In genomic region chr22:24273031-24273430, GRCh38 we compare ENCODE assay signal across 9 cellular contexts. TPM values are rescaled to one million over a fixed set of nuclear protein-coding genes. Genes with fewer than 3 reads are reported as not detected.
DNase-seq lines count a peak whose midpoint lies in the region; ATAC-seq, FAIRE-seq and TF ChIP-seq lines count a peak whose summit lies in the region.
"Not testable (repeated sequence)": the region's sequence is repeated elsewhere in the genome, so short reads cannot be mapped to it uniquely, and the experiment has no call there.
"Had no signal": no experiment of that assay in that cellular context is flagged by ENCODE, and none has a peak within 500 bp of the region (broad histone marks: within the 10 kb centered on the region; RNA-seq: fewer than 3 reads in every experiment).

No MANE protein-coding gene starts in this region.

- peaks cover 34% of the 10 kb centered on the region for H3K4me1 ChIP-seq in DND-41 (ENCODE audit: insufficient read depth, low read length)
- H3K4me1 ChIP-seq in HepG2 (ENCODE audit: insufficient read depth, low read length): peaks cover 56% of the 10 kb centered on the region
- peaks cover 24% of the 10 kb centered on the region for H3K4me1 ChIP-seq in neural progenitor cell

- H3K27me3 ChIP-seq in DND-41 (ENCODE audit: insufficient read depth, low read length, poor library complexity); HepG2 (ENCODE audit: control insufficient read depth in 1 of 2, insufficient read depth in 2 of 2, low read length in 2 of 2); neural progenitor cell: not testable (repeated sequence)

- DNase-seq in DND-41; NB4 (ENCODE audit: low read depth); T-helper 2 cell treated with Interferon-gamma antibody and Interleukin-4, amounts not matched to agents 5 μg/mL and 100 μg/mL, for 36 hours (ENCODE audit: low spot score); activated T-cell treated with anti-CD3 and anti-CD28 coated beads, Interleukin-2, amount 50 U/mL, for 4 hours; activated naive CD8-positive, alpha-beta T cell treated with anti-CD3 and anti-CD28 coated beads, Interleukin-2, amount 50 U/mL, for 24 hours; HepG2 (ENCODE audit: low spot score); neural progenitor cell (ENCODE audit: low spot score): not testable (repeated sequence)

- H4K20me1 ChIP-seq in DND-41 (ENCODE audit: insufficient read depth, low read length); HepG2 (ENCODE audit: insufficient read depth, low read length): not testable (repeated sequence)
- H4K20me1 ChIP-seq in neural progenitor cell (ENCODE audit: low read depth): peaks cover 57% of the 10 kb centered on the region

- TF ChIP-seq EP300 in HepG2 (IDR thresholded peaks at IDR 0.05; ENCODE audit: low read depth in 2 of 2, low read length in 2 of 2); HepG2 (CRISPR knock-in tag; IDR thresholded peaks at IDR 0.05; ENCODE audit: borderline replicate concordance): not testable (repeated sequence)

- not testable (repeated sequence) for H3K9me3 ChIP-seq in DND-41 (ENCODE audit: insufficient read depth, low read length, severe bottlenecking); HepG2 (ENCODE audit: low read length); neural progenitor cell (ENCODE audit: low read depth)

- H3K27me3 Mint-ChIP-seq in T-helper 2 cell treated with Interferon-gamma antibody and Interleukin-4, amounts not matched to agents 5 μg/mL and 100 μg/mL, for 36 hours (ENCODE audit: low read depth); activated T-cell treated with anti-CD3 and anti-CD28 coated beads, Interleukin-2, amount 50 U/mL, for 4 hours (ENCODE audit: low read depth); activated naive CD8-positive, alpha-beta T cell treated with anti-CD3 and anti-CD28 coated beads, Interleukin-2, amount 50 U/mL, for 24 hours; neural progenitor cell (ENCODE audit: insufficient read depth, low read depth): not testable (repeated sequence)

- CTCF ChIA-PET in HepG2 (lab: Yijun Ruan, JAX; ENCODE audit: low intra/inter-chr PET ratio, low total read pairs): not testable (repeated sequence)

- WGBS in HepG2 (ENCODE audit: low lambda C conversion rate): 100% methylated on average over 2 of the region's 2 CpGs

- POLR2A ChIA-PET in HepG2 (lab: Yijun Ruan, JAX): not testable (repeated sequence)

- H3K4me3 Mint-ChIP-seq in T-helper 2 cell treated with Interferon-gamma antibody and Interleukin-4, amounts not matched to agents 5 μg/mL and 100 μg/mL, for 36 hours: peak overlapping the region; percentile 79
- H3K4me3 Mint-ChIP-seq in activated T-cell treated with anti-CD3 and anti-CD28 coated beads, Interleukin-2, amount 50 U/mL, for 4 hours: peak overlapping the region; percentile 87
- peak overlapping the region; percentile 87 for H3K4me3 Mint-ChIP-seq in activated naive CD8-positive, alpha-beta T cell treated with anti-CD3 and anti-CD28 coated beads, Interleukin-2, amount 50 U/mL, for 24 hours
- H3K4me3 Mint-ChIP-seq in neural progenitor cell: peak overlapping the region; percentile 33

- not testable (repeated sequence) for TF ChIP-seq RAD21 in HepG2 (CRISPR knock-in tag; IDR thresholded peaks at IDR 0.05)

- intact Hi-C loops in HepG2 (cut with micrococcal nuclease; ENCODE audit: unreplicated experiment): loop anchor here (10.0 kb wide), 1 partner anchor 232 kb away; no protein-coding TSS in a partner anchor

- H2AFZ ChIP-seq in DND-41 (ENCODE audit: low read depth, low read length); HepG2 (ENCODE audit: low read length); neural progenitor cell (replicated peaks): not testable (repeated sequence)

- not testable (repeated sequence) for BruUV-seq in HepG2 (replicated peaks; lab: Mats Ljungman, UMichigan)

- TF ChIP-seq POLR2A in NB4 (IDR thresholded peaks at IDR 0.05; ENCODE audit: extremely low read depth, insufficient read length); HepG2 (IDR thresholded peaks at IDR 0.05; ENCODE audit: insufficient read depth in 1 of 2, low read depth in 2 of 2, low read length in 2 of 2): not testable (repeated sequence)

- not testable (repeated sequence) for H3K27ac ChIP-seq in DND-41 (ENCODE audit: low read length); HepG2 (ENCODE audit: extremely low read length, insufficient read depth, low read length); neural progenitor cell

- peaks cover 35% of the 10 kb centered on the region for H3F3A ChIP-seq in neural progenitor cell (ENCODE audit: low read depth)

- peaks cover 65% of the 10 kb centered on the region for H3K79me2 ChIP-seq in DND-41 (ENCODE audit: insufficient read depth, low read length)
- peaks cover 56% of the 10 kb centered on the region for H3K79me2 ChIP-seq in HepG2 (ENCODE audit: insufficient read depth, low read length)
- peaks cover 64% of the 10 kb centered on the region for H3K79me2 ChIP-seq in neural progenitor cell (ENCODE audit: low read depth)

- H3K9ac ChIP-seq in DND-41 (ENCODE audit: low read depth, low read length); HepG2 (ENCODE audit: insufficient read depth, low read depth, low read length); neural progenitor cell: not testable (repeated sequence)

- not testable (repeated sequence) for TF ChIP-seq CTCF in DND-41 (IDR thresholded peaks at IDR 0.05; ENCODE audit: borderline replicate concordance, extremely low read depth, low read length, poor library complexity, severe bottlenecking); NB4 (IDR thresholded peaks at IDR 0.05; ENCODE audit: low read depth, low read length); HepG2 (CRISPR knock-in tag; IDR thresholded peaks at IDR 0.05); neural progenitor cell (IDR thresholded peaks at IDR 0.05)

- in situ Hi-C loops in HepG2 (cut with HindIII; ENCODE audit: extremely low pct_ligation_motif_present, low pct_unique_long_range_greater_than_20kb): not testable (repeated sequence)

- H3K27ac Mint-ChIP-seq in T-helper 2 cell treated with Interferon-gamma antibody and Interleukin-4, amounts not matched to agents 5 μg/mL and 100 μg/mL, for 36 hours; neural progenitor cell: not testable (repeated sequence)
- peak overlapping the region; percentile 88 for H3K27ac Mint-ChIP-seq in activated naive CD8-positive, alpha-beta T cell treated with anti-CD3 and anti-CD28 coated beads, Interleukin-2, amount 50 U/mL, for 24 hours

- ATAC-seq in DND-41 (ENCODE audit: insufficient read depth, low read depth); HepG2: not testable (repeated sequence)
- peak; percentile 44 to 48 for ATAC-seq in activated T-cell treated with anti-CD3 and anti-CD28 coated beads, Interleukin-2, amount 50 U/mL, for 4 hours
- peak; percentile 41 for ATAC-seq in activated naive CD8-positive, alpha-beta T cell treated with anti-CD3 and anti-CD28 coated beads, Interleukin-2, amount 50 U/mL, for 24 hours

- H3K4me3 ChIP-seq in DND-41 (ENCODE audit: low read depth in 1 of 2, low read length in 2 of 2); HepG2 (replicated peaks in 1 of 3; ENCODE audit: insufficient read depth in 1 of 3, low read depth in 2 of 3, low read length in 3 of 3): not testable (repeated sequence)
- H3K4me3 ChIP-seq in NB4 (ENCODE audit: low read depth, low read length) (peak overlapping the region; percentile 25), neural progenitor cell (peak overlapping the region; percentile 3)

- H3K36me3 Mint-ChIP-seq in T-helper 2 cell treated with Interferon-gamma antibody and Interleukin-4, amounts not matched to agents 5 μg/mL and 100 μg/mL, for 36 hours (ENCODE audit: low read depth): peaks cover 13% of the 10 kb centered on the region
- peaks cover 10% of the 10 kb centered on the region for H3K36me3 Mint-ChIP-seq in activated T-cell treated with anti-CD3 and anti-CD28 coated beads, Interleukin-2, amount 50 U/mL, for 4 hours (ENCODE audit: insufficient read depth)
- peaks cover 12% of the 10 kb centered on the region for H3K36me3 Mint-ChIP-seq in activated naive CD8-positive, alpha-beta T cell treated with anti-CD3 and anti-CD28 coated beads, Interleukin-2, amount 50 U/mL, for 24 hours (ENCODE audit: low read depth)
- H3K36me3 Mint-ChIP-seq in neural progenitor cell: not testable (repeated sequence)

- peaks cover 13% of the 10 kb centered on the region for H3K36me3 ChIP-seq in DND-41 (ENCODE audit: insufficient read depth, low read length)
- H3K36me3 ChIP-seq in HepG2 (replicated peaks in 1 of 2; ENCODE audit: control insufficient read depth in 1 of 2, insufficient read depth in 2 of 2, low read length in 2 of 2); neural progenitor cell: not testable (repeated sequence)

- H3K4me2 ChIP-seq in DND-41 (ENCODE audit: insufficient read depth, low read length): peak overlapping the region; percentile 41; the same call in 1 of the 2 replicates
- 0 out of 2 replicates have a peak overlapping the region, but pooled peaks have one; percentile 15 for H3K4me2 ChIP-seq in HepG2 (ENCODE audit: low read depth, low read length)
- H3K4me2 ChIP-seq in neural progenitor cell: peak overlapping the region; percentile 92

- peaks cover 16% of the 10 kb centered on the region for H3K4me1 Mint-ChIP-seq in T-helper 2 cell treated with Interferon-gamma antibody and Interleukin-4, amounts not matched to agents 5 μg/mL and 100 μg/mL, for 36 hours (ENCODE audit: low read depth)
- H3K4me1 Mint-ChIP-seq in activated T-cell treated with anti-CD3 and anti-CD28 coated beads, Interleukin-2, amount 50 U/mL, for 4 hours (ENCODE audit: low read depth): peaks cover 45% of the 10 kb centered on the region
- H3K4me1 Mint-ChIP-seq in activated naive CD8-positive, alpha-beta T cell treated with anti-CD3 and anti-CD28 coated beads, Interleukin-2, amount 50 U/mL, for 24 hours: peaks cover 43% of the 10 kb centered on the region
- peaks cover 41% of the 10 kb centered on the region for H3K4me1 Mint-ChIP-seq in neural progenitor cell

- H3K9me3 Mint-ChIP-seq in T-helper 2 cell treated with Interferon-gamma antibody and Interleukin-4, amounts not matched to agents 5 μg/mL and 100 μg/mL, for 36 hours; activated T-cell treated with anti-CD3 and anti-CD28 coated beads, Interleukin-2, amount 50 U/mL, for 4 hours; activated naive CD8-positive, alpha-beta T cell treated with anti-CD3 and anti-CD28 coated beads, Interleukin-2, amount 50 U/mL, for 24 hours; neural progenitor cell: not testable (repeated sequence)

- FAIRE-seq in HepG2 (lab: Jason Lieb, UNC): not testable (repeated sequence)

RNA-seq across cellular contexts. Expression of gene SPECC1L, which starts 2.4 kb away (rescaled TPM):
- 10 to 100 TPM; 31.4 to 33.6 (median 33.1) TPM for total RNA-seq in activated T-cell treated with anti-CD3 and anti-CD28 coated beads, Interleukin-2, amount 50 U/mL, for 4 hours
- 30.3 and 40.2 TPM in 2 replicates for total RNA-seq in HepG2 (2016; rRNA removed; fragmentation: Illumina TruSeq; extraction: Trizol)
- 12.7 and 19.1 TPM in 2 replicates for total RNA-seq in HepG2 (2016; cell fraction: cytosol; rRNA removed; fragmentation: Illumina TruSeq; extraction: Trizol; ENCODE audit: low read depth)
- 29.7 and 36.7 TPM in 2 replicates for total RNA-seq in HepG2 (2016; cell fraction: insoluble cytoplasmic fraction; rRNA removed; fragmentation: Illumina TruSeq; extraction: Trizol)
- 23.5 and 24.7 TPM in 2 replicates for total RNA-seq in HepG2 (2016; cell fraction: membrane; rRNA removed; fragmentation: Illumina TruSeq; extraction: Trizol)
- 33.2 and 38.0 TPM in 2 replicates for total RNA-seq in HepG2 (2016; cell fraction: nucleus; rRNA removed; fragmentation: Illumina TruSeq; extraction: Trizol)
- polyA plus RNA-seq in HepG2 (2011; rRNA removed): 14.1 and 16.9 TPM in 2 replicates
- 12.5 and 14.6 TPM in 2 replicates for polyA plus RNA-seq in HepG2 (2011; cell fraction: cytosol; rRNA removed)
- 19.0 TPM in 2 replicates for polyA plus RNA-seq in HepG2 (2011; cell fraction: nucleus; rRNA removed)
- 20.4 and 20.6 TPM in 2 replicates for polyA plus RNA-seq in HepG2 (2012)
- 1.7 and 1.8 TPM in 2 replicates for polyA plus RNA-seq in HepG2 (2016; cell fraction: cytosol; fragmentation: Illumina TruSeq; extraction: Trizol; ENCODE audit: low read depth)
- polyA plus RNA-seq in HepG2 (2016; cell fraction: insoluble cytoplasmic fraction; fragmentation: Illumina TruSeq; extraction: Trizol; ENCODE audit: low read depth): 19.1 and 20.8 TPM in 2 replicates
- 5.1 and 5.2 TPM in 2 replicates for polyA plus RNA-seq in HepG2 (2016; cell fraction: membrane; fragmentation: Illumina TruSeq; extraction: Trizol; ENCODE audit: low read depth)
- 22.8 and 26.2 TPM in 2 replicates for polyA plus RNA-seq in HepG2 (2016; cell fraction: nucleus; fragmentation: Illumina TruSeq; extraction: Trizol; ENCODE audit: insufficient read depth, low read depth)
- polyA minus RNA-seq in HepG2 (2011; rRNA and poly(A)+ RNA removed; ENCODE audit: low replicate concordance): 22.4 and 26.6 TPM in 2 replicates
- polyA minus RNA-seq in HepG2 (2011; cell fraction: cytosol; rRNA and poly(A)+ RNA removed): 16.9 and 23.3 TPM in 2 replicates
- 43.5 and 49.4 TPM in 2 replicates for polyA minus RNA-seq in HepG2 (2011; cell fraction: nucleus; rRNA and poly(A)+ RNA removed)
- total RNA-seq in neural progenitor cell (ENCODE audit: low replicate concordance): 35.8 and 48.9 TPM in 2 replicates

RNA-seq across cellular contexts. Expression of gene GGT5, which starts 28.1 kb away (rescaled TPM):
- total RNA-seq in activated T-cell treated with anti-CD3 and anti-CD28 coated beads, Interleukin-2, amount 50 U/mL, for 4 hours: under 1 TPM in 2 of 3 donors, not detected in 1; 0.11 to 0.19 TPM
- total RNA-seq in HepG2 (2016; rRNA removed; fragmentation: Illumina TruSeq; extraction: Trizol) (0.35 and 0.69 TPM in 2 replicates), neural progenitor cell (ENCODE audit: low replicate concordance) (not detected in 2 replicates)
- not detected in 2 replicates for total RNA-seq in HepG2 (2016; cell fraction: cytosol; rRNA removed; fragmentation: Illumina TruSeq; extraction: Trizol; ENCODE audit: low read depth)
- 0.15 and 0.56 TPM in 2 replicates for total RNA-seq in HepG2 (2016; cell fraction: insoluble cytoplasmic fraction; rRNA removed; fragmentation: Illumina TruSeq; extraction: Trizol)
- total RNA-seq in HepG2 (2016; cell fraction: membrane; rRNA removed; fragmentation: Illumina TruSeq; extraction: Trizol): 0.15 and 0.17 TPM in 2 replicates
- total RNA-seq in HepG2 (2016; cell fraction: nucleus; rRNA removed; fragmentation: Illumina TruSeq; extraction: Trizol): 0.34 and 0.96 TPM in 2 replicates
- 2.1 and 3.1 TPM in 2 replicates for polyA plus RNA-seq in HepG2 (2011; rRNA removed)
- polyA plus RNA-seq in HepG2 (2011; cell fraction: cytosol; rRNA removed): 2.3 and 3.5 TPM in 2 replicates
- polyA plus RNA-seq in HepG2 (2011; cell fraction: nucleus; rRNA removed): 13.6 and 29.0 TPM in 2 replicates
- polyA plus RNA-seq in HepG2 (2012): 0.55 and 1.0 TPM in 2 replicates
- 0.11 and 0.16 TPM in 2 replicates for polyA plus RNA-seq in HepG2 (2016; cell fraction: cytosol; fragmentation: Illumina TruSeq; extraction: Trizol; ENCODE audit: low read depth)
- polyA plus RNA-seq in HepG2 (2016; cell fraction: insoluble cytoplasmic fraction; fragmentation: Illumina TruSeq; extraction: Trizol; ENCODE audit: low read depth): 0.19 TPM in 1 of 2 replicates, not detected in the other
- polyA plus RNA-seq in HepG2 (2016; cell fraction: membrane; fragmentation: Illumina TruSeq; extraction: Trizol; ENCODE audit: low read depth): 0.35 TPM in 1 of 2 replicates, not detected in the other
- polyA plus RNA-seq in HepG2 (2016; cell fraction: nucleus; fragmentation: Illumina TruSeq; extraction: Trizol; ENCODE audit: insufficient read depth, low read depth): 2.3 and 3.8 TPM in 2 replicates
- 0.42 and 7.4 TPM in 2 replicates for polyA minus RNA-seq in HepG2 (2011; rRNA and poly(A)+ RNA removed; ENCODE audit: low replicate concordance)
- 1.7 and 1.8 TPM in 2 replicates for polyA minus RNA-seq in HepG2 (2011; cell fraction: cytosol; rRNA and poly(A)+ RNA removed)
- 2.4 and 3.9 TPM in 2 replicates for polyA minus RNA-seq in HepG2 (2011; cell fraction: nucleus; rRNA and poly(A)+ RNA removed)
- total RNA-seq: HT1080, T-helper 17 cell had no signal

Comparison
In these comparisons a context has a peak if more than half of its experiments do, and no peak if none do; other contexts are left out.
1. H3K4me2 ChIP-seq: peak in every context shown above with its lines; median percentile 92 in neural progenitor cell; 41 in DND-41; 15 in HepG2.
2. H3K4me3 Mint-ChIP-seq: peak in every context shown above with its lines; median percentile 87 in activated T-cell treated with anti-CD3 and anti-CD28 coated beads, Interleukin-2, amount 50 U/mL, for 4 hours; 87 in activated naive CD8-positive, alpha-beta T cell treated with anti-CD3 and anti-CD28 coated beads, Interleukin-2, amount 50 U/mL, for 24 hours; 79 in T-helper 2 cell treated with Interferon-gamma antibody and Interleukin-4, amounts not matched to agents 5 μg/mL and 100 μg/mL, for 36 hours; 33 in neural progenitor cell.